Comparison of ENCODE assay signal across 1 cellular context in the genomic region with DNA sequence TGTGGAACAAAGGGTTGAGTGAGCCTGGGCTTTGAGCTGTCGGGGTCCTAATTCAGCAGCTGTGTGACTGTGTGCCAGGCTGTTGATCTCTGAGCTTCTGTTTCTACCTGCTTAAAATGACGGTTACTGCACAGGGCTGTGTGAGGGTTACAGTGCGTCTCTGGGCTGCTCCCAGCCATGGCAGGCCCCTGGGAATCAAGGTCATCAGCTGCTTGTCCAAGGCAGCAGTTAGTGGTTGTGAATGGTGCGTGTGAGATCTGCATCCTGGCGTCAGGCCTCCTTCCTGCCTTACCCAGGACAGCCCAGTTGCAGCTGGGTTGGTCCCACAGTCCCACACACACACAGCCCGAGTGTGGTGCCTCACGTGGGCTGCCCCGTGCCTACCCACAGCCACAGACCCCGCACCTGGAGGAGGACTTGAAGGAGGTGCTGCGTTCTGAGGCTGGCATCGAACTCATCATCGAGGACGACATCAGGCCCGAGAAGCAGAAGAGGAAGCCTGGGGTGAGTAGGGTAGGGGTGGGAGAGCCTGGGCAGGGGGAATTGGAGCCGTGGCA.
TF ChIP-seq lines count a peak whose summit lies in the region.

No MANE protein-coding gene starts in this region.

TF ChIP-seq in IMR-90, 13 proteins besides CTCF, POLR2A, EP300 and RAD21:
- TF ChIP-seq RFX5 (IDR thresholded peaks at IDR 0.05; ENCODE audit: low read depth, low read length) (no peak), RCOR1 (IDR thresholded peaks at IDR 0.05; ENCODE audit: insufficient replicate concordance, low read length) (no peak), MAZ (IDR thresholded peaks at IDR 0.05; ENCODE audit: borderline replicate concordance, low read depth, low read length) (no peak), BHLHE40 (IDR thresholded peaks at IDR 0.05; ENCODE audit: low read depth, low read length) (no peak), SMC3 (IDR thresholded peaks at IDR 0.05; ENCODE audit: low read depth, low read length) (no peak), CEBPB (IDR thresholded peaks at IDR 0.05; ENCODE audit: low read depth, low read length) (no peak), MAFK (IDR thresholded peaks at IDR 0.05; ENCODE audit: low read depth, low read length) (no peak), MXI1 (IDR thresholded peaks at IDR 0.05; ENCODE audit: borderline replicate concordance, low read depth, low read length) (no peak), NFE2L2 (IDR thresholded peaks at IDR 0.05; ENCODE audit: low read depth, low read length) (no peak), CHD1 (IDR thresholded peaks at IDR 0.05; ENCODE audit: low read depth, low read length) (no peak), FOS (IDR thresholded peaks at IDR 0.05; ENCODE audit: low read depth, low read length) (no peak)
- TF ChIP-seq, protein P1, sequence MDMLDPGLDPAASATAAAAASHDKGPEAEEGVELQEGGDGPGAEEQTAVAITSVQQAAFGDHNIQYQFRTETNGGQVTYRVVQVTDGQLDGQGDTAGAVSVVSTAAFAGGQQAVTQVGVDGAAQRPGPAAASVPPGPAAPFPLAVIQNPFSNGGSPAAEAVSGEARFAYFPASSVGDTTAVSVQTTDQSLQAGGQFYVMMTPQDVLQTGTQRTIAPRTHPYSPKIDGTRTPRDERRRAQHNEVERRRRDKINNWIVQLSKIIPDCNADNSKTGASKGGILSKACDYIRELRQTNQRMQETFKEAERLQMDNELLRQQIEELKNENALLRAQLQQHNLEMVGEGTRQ (IDR thresholded peaks at IDR 0.05; ENCODE audit: low read depth, low read length), result no peak
- TF ChIP-seq, protein P2, sequence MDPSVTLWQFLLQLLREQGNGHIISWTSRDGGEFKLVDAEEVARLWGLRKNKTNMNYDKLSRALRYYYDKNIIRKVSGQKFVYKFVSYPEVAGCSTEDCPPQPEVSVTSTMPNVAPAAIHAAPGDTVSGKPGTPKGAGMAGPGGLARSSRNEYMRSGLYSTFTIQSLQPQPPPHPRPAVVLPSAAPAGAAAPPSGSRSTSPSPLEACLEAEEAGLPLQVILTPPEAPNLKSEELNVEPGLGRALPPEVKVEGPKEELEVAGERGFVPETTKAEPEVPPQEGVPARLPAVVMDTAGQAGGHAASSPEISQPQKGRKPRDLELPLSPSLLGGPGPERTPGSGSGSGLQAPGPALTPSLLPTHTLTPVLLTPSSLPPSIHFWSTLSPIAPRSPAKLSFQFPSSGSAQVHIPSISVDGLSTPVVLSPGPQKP (IDR thresholded peaks at IDR 0.05; ENCODE audit: borderline replicate concordance, low read depth, low read length), result no peak
